1 cellular context compared by ENCODE assay signal in the genomic region with DNA sequence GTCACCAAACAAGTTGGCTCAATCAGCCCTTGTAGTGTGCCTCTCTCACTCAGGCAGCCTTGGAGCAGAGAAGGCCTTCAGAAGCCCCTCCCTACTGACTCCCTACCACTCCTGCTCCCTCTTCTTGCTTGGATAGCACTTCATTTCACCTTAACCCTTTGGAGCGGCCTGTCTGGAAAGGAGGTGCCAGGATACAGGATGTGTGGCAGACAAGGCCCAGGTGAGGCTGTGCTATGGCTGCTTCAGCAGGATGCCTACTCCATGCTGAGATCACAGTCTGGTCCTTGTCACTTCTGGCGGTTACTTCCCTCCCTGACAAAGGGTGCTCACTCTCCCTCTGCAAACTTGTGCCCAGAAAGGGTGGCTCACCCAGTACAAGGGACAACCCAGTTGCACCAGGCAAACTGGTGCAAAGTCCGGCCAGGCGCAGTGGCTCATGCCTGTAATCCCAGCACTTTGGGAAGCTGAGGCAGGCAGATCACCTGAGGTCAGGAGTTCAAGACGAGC.
TF ChIP-seq lines count a peak whose summit lies in the region.

No MANE protein-coding gene starts in this region.

TF ChIP-seq in endothelial cell of umbilical vein, 7 proteins besides CTCF, POLR2A, EP300 and RAD21:
- TF ChIP-seq, protein P1, sequence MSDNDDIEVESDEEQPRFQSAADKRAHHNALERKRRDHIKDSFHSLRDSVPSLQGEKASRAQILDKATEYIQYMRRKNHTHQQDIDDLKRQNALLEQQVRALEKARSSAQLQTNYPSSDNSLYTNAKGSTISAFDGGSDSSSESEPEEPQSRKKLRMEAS (IDR thresholded peaks at IDR 0.05; ENCODE audit: insufficient read depth, insufficient read length) = no peak
- TF ChIP-seq GATA2 (IDR thresholded peaks at IDR 0.05; ENCODE audit: insufficient read depth, insufficient read length, low read depth, low read length) (no peak), EZH2 (IDR thresholded peaks at IDR 0.05; ENCODE audit: borderline replicate concordance, low read depth, low read length, severe bottlenecking) (no peak), FOS (IDR thresholded peaks at IDR 0.05; ENCODE audit: borderline replicate concordance, insufficient read depth, low read length) (no peak), JUN (IDR thresholded peaks at IDR 0.05; ENCODE audit: borderline replicate concordance, insufficient read depth, insufficient read length, low read depth) (no peak), POLR2AphosphoS5 (IDR thresholded peaks at IDR 0.05; ENCODE audit: insufficient read depth, low read depth, low read length) (no peak), MYC (IDR thresholded peaks at IDR 0.05; ENCODE audit: low read depth, low read length) (no peak)
TF ChIP-seq in endothelial cell of umbilical vein: peak in this region for 0.
